In the genomic region with DNA sequence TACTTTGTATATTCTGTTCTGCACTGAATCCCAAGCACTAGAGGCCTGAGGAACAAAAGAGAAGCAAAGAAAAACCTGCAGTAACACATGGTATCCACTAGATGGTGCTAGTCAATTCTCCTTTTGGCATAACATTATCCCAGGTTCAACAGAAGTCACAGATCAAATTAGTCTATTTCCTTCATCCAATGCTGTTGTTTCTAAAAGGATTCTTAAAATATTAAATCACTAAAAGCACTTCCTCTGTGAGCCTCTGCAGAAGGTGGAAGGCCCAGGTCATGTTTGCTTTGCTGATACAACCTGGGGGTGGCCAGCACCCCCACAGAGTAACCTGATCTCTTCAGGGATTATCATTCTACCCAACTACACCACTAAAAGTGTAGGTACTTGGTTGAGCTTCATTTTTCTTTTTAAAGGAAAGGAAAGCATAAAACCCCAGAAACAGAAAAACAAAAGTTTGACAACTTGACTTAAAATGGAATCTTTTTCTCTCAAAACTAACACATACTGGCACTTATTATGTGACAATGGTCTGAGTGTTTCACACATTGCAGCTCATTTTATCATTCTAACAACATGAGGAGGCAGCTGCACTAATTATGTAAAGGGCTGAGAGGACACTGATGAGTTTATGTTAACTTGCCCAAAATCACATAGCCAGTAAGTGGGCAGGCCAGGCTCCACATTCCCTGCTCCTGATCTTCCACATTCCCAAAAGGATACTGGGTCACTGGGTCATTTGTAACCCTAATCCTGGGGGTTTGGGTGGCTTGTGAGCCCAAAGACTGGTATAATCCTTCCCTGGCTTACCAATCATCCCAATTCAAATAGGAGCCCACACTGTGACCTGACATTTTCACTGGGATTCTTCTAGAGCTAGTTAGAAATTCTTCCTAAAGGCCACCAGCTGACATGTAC, we compare ENCODE assay signal across 8 cellular contexts.
A peak's percentile ranks its signal among the peaks of the same experiment; 100 is the strongest.
DNase-seq lines count a peak whose midpoint lies in the region; ATAC-seq and TF ChIP-seq lines count a peak whose summit lies in the region.

No MANE protein-coding gene starts in this region.

- no peaks in the 10 kb centered on the region for H3K27me3 Mint-ChIP-seq in Calu3 (ENCODE audit: unreplicated experiment)

- peak; percentile 43 for ATAC-seq in GM19467 (IDR thresholded peaks at IDR 0.05; ENCODE audit: unreplicated experiment)

- no peak for TF ChIP-seq EP300 in ovary (IDR thresholded peaks at IDR 0.05)

- H3K4me3 ChIP-seq in WERI-Rb-1 (ENCODE audit: low read depth, low read length) (no peak overlapping the region), ovary (no peak overlapping the region)

- H3K27ac ChIP-seq in WERI-Rb-1 = no peak overlapping the region
- H3K27ac ChIP-seq in ovary = no peak overlapping the region

- peaks cover 11% of the 10 kb centered on the region for H3K36me3 Mint-ChIP-seq in Calu3 (ENCODE audit: insufficient read depth, unreplicated experiment)

- H3K36me3 ChIP-seq in WERI-Rb-1 (peaks cover 40% of the 10 kb centered on the region), ovary (no peaks in the 10 kb centered on the region)

- BruUV-seq in Calu3 (replicated peaks; lab: Mats Ljungman, UMichigan) = no TSS peak

- H3K9me3 Mint-ChIP-seq in Calu3 (ENCODE audit: low read depth, unreplicated experiment) = no peaks in the 10 kb centered on the region

- intact Hi-C loops in Calu3 (cut with micrococcal nuclease; ENCODE audit: unreplicated experiment) = no loop called here
- intact Hi-C loops in ovary (cut with DNase I) = loop anchor here in 1 of 4 donors (5.0 kb wide), 1 partner anchor 381 kb away; no protein-coding TSS in a partner anchor

- no peak overlapping the region for H3K4me3 Mint-ChIP-seq in Calu3 (ENCODE audit: low read depth, unreplicated experiment)

- TF ChIP-seq CTCF in Calu3 (IDR thresholded peaks at IDR 0.05; ENCODE audit: unreplicated experiment) = peak; percentile 61
- peak; percentile 76 for TF ChIP-seq CTCF in WERI-Rb-1 (IDR thresholded peaks at IDR 0.05; ENCODE audit: low read depth, low read length)
- TF ChIP-seq CTCF in ovary (IDR thresholded peaks at IDR 0.05) = peak; percentile 59 to 91 (median 60)

- CTCF ChIA-PET in Calu3 (lab: Charles Lee) = interaction anchor here (0.7 kb wide), 1 partner anchor 379 kb away, joined by 3 read pairs; no protein-coding TSS in a partner anchor

- DNase-seq in Calu3 = no peak
- DNase-seq in NCI-H128 (lab: John Stamatoyannopoulos, UW; ENCODE audit: unreplicated experiment) = peak; percentile 1
- DNase-seq in WERI-Rb-1 = no peak
- peak; percentile 66 for DNase-seq in globus pallidus (ENCODE audit: low spot score)
- DNase-seq in ovary = no peak
- no peak for DNase-seq in stimulated activated CD4-positive, alpha-beta T cell treated with anti-CD3 and anti-CD28 coated beads, Interleukin-2, amount 100 ng/mL, for 48 hours
- DNase-seq in NCI-H187 treated with DMSO at 0.1 percent for 48 hours (lab: John Stamatoyannopoulos, UW) = no peak

- H3K27me3 ChIP-seq in WERI-Rb-1 (ENCODE audit: insufficient read depth, low read depth, severe bottlenecking) (no peaks in the 10 kb centered on the region), ovary (no peaks in the 10 kb centered on the region)

- TF ChIP-seq POLR2A in ovary (IDR thresholded peaks at IDR 0.05) = no peak

- no peaks in the 10 kb centered on the region for H3K9me3 ChIP-seq in WERI-Rb-1 (ENCODE audit: severe bottlenecking)
- H3K9me3 ChIP-seq in ovary = no peaks in the 10 kb centered on the region

- peaks cover 18% of the 10 kb centered on the region for H3K4me1 Mint-ChIP-seq in Calu3 (ENCODE audit: low read depth, unreplicated experiment)

- no peak overlapping the region for H3K27ac Mint-ChIP-seq in Calu3 (ENCODE audit: unreplicated experiment)

- no peaks in the 10 kb centered on the region for H3K4me1 ChIP-seq in ovary (ENCODE audit: insufficient read depth)

Comparison
In these comparisons a context has a peak if more than half of its experiments do, and no peak if none do; other contexts are left out.
1. DNase-seq: peak in NCI-H128 (single experiment) and globus pallidus (single experiment); none in Calu3 (single experiment), WERI-Rb-1 (single experiment), ovary (0 of 5), stimulated activated CD4-positive, alpha-beta T cell treated with anti-CD3 and anti-CD28 coated beads, Interleukin-2, amount 100 ng/mL, for 48 hours (0 of 2) and NCI-H187 treated with DMSO at 0.1 percent for 48 hours (single experiment).
2. Peak in every context shown above with its lines, with median percentiles within 50 percentile points of each other: CTCF ChIP-seq.